ENCODE assay signal across 15 cellular contexts in genomic region chr9:121767176-121767769, GRCh38.
DNase-seq lines count a peak whose midpoint lies in the region; ATAC-seq and TF ChIP-seq lines count a peak whose summit lies in the region.
"Had no signal": no experiment of that assay in that cellular context is flagged by ENCODE, and none has a peak within 500 bp of the region (broad histone marks: within the 10 kb centered on the region; RNA-seq: fewer than 3 reads in every experiment).

No MANE protein-coding gene starts in this region.

- intact Hi-C loops in ascending aorta (cut with DNase I): no loop called here

- no peak for DNase-seq in stimulated activated naive CD8-positive, alpha-beta T cell treated with anti-CD3 and anti-CD28 coated beads, Interleukin-15, amount 100 ng/mL, for 72 hours
- no peak for DNase-seq in ascending aorta (ENCODE audit: low spot score in 2 of 2)
- DNase-seq in neural crest cell (ENCODE audit: low read depth, low spot score): no peak
- no peak for DNase-seq in activated CD4-positive, alpha-beta T cell treated with anti-CD3 and anti-CD28 coated beads for 48 hours
- DNase-seq in mucosa of gallbladder (ENCODE audit: low spot score): no peak
- DNase-seq: ACHN; CD4-positive, alpha-beta T cell; KBM-7; NCI-H1048; NCI-H510A treated with DMSO at 0.1 percent for 48 hours; NCI-H82; PC-9 had no signal

- H3K27me3 ChIP-seq in ascending aorta: no peaks in the 10 kb centered on the region

- TF ChIP-seq CTCF in ascending aorta (IDR thresholded peaks at IDR 0.05) (no peak), neural crest cell (conservative IDR thresholded peaks at IDR 0.05) (no peak)

- H3K36me3 Mint-ChIP-seq in stimulated activated naive CD8-positive, alpha-beta T cell treated with anti-CD3 and anti-CD28 coated beads, Interleukin-15, Interleukin-2, amounts not matched to agents 100 ng/mL and 50 ng/mL, for 24 hours (ENCODE audit: low read depth): no peaks in the 10 kb centered on the region
- peaks cover 9% of the 10 kb centered on the region for H3K36me3 Mint-ChIP-seq in neural crest cell (ENCODE audit: low read depth)

- peaks cover 60 to 71% of the 10 kb centered on the region in 2 donors for H3K36me3 ChIP-seq in ascending aorta

- H3K27ac ChIP-seq in ascending aorta: peak overlapping the region; percentile 68 to 83
- H3K27ac ChIP-seq: PC-9 had no signal

- no peak overlapping the region for H3K4me3 Mint-ChIP-seq in stimulated activated naive CD8-positive, alpha-beta T cell treated with anti-CD3 and anti-CD28 coated beads, Interleukin-15, Interleukin-2, amounts not matched to agents 100 ng/mL and 50 ng/mL, for 24 hours
- H3K4me3 Mint-ChIP-seq in stimulated activated naive CD8-positive, alpha-beta T cell treated with anti-CD3 and anti-CD28 coated beads, Interleukin-15, amount 100 ng/mL, for 72 hours: no peak overlapping the region
- peak overlapping the region; percentile 27 for H3K4me3 Mint-ChIP-seq in neural crest cell
- H3K4me3 Mint-ChIP-seq: CD4-positive, alpha-beta T cell had no signal

- no peak overlapping the region for H3K4me3 ChIP-seq in ascending aorta
- H3K4me3 ChIP-seq: HAP-1, PC-9 had no signal

- no peaks in the 10 kb centered on the region for H3K4me1 Mint-ChIP-seq in stimulated activated naive CD8-positive, alpha-beta T cell treated with anti-CD3 and anti-CD28 coated beads, Interleukin-15, Interleukin-2, amounts not matched to agents 100 ng/mL and 50 ng/mL, for 24 hours (ENCODE audit: low read depth)
- H3K4me1 Mint-ChIP-seq in stimulated activated naive CD8-positive, alpha-beta T cell treated with anti-CD3 and anti-CD28 coated beads, Interleukin-15, amount 100 ng/mL, for 72 hours: no peaks in the 10 kb centered on the region
- no peaks in the 10 kb centered on the region for H3K4me1 Mint-ChIP-seq in neural crest cell

- no peak for ATAC-seq in stimulated activated naive CD8-positive, alpha-beta T cell treated with anti-CD3 and anti-CD28 coated beads, Interleukin-15, amount 100 ng/mL, for 72 hours
- no peak for ATAC-seq in HG03159 (IDR thresholded peaks at IDR 0.05; ENCODE audit: unreplicated experiment)

- H3K9me3 Mint-ChIP-seq in stimulated activated naive CD8-positive, alpha-beta T cell treated with anti-CD3 and anti-CD28 coated beads, Interleukin-15, Interleukin-2, amounts not matched to agents 100 ng/mL and 50 ng/mL, for 24 hours: no peaks in the 10 kb centered on the region
- no peaks in the 10 kb centered on the region for H3K9me3 Mint-ChIP-seq in stimulated activated naive CD8-positive, alpha-beta T cell treated with anti-CD3 and anti-CD28 coated beads, Interleukin-15, amount 100 ng/mL, for 72 hours
- no peaks in the 10 kb centered on the region for H3K9me3 Mint-ChIP-seq in neural crest cell
- H3K9me3 Mint-ChIP-seq: CD4-positive, alpha-beta T cell had no signal

- H3K9me3 ChIP-seq in ascending aorta: no peaks in the 10 kb centered on the region
- H3K9me3 ChIP-seq: HAP-1 had no signal

- peaks cover 26 to 41% of the 10 kb centered on the region in 2 donors for H3K4me1 ChIP-seq in ascending aorta
- H3K4me1 ChIP-seq: HAP-1 had no signal

- H3K27me3 Mint-ChIP-seq in stimulated activated naive CD8-positive, alpha-beta T cell treated with anti-CD3 and anti-CD28 coated beads, Interleukin-15, Interleukin-2, amounts not matched to agents 100 ng/mL and 50 ng/mL, for 24 hours: no peaks in the 10 kb centered on the region
- H3K27me3 Mint-ChIP-seq in stimulated activated naive CD8-positive, alpha-beta T cell treated with anti-CD3 and anti-CD28 coated beads, Interleukin-15, amount 100 ng/mL, for 72 hours: no peaks in the 10 kb centered on the region
- no peaks in the 10 kb centered on the region for H3K27me3 Mint-ChIP-seq in neural crest cell (ENCODE audit: low read depth)
- H3K27me3 Mint-ChIP-seq: CD4-positive, alpha-beta T cell had no signal

- H3K27ac Mint-ChIP-seq in stimulated activated naive CD8-positive, alpha-beta T cell treated with anti-CD3 and anti-CD28 coated beads, Interleukin-15, Interleukin-2, amounts not matched to agents 100 ng/mL and 50 ng/mL, for 24 hours: peak overlapping the region; percentile 22
- H3K27ac Mint-ChIP-seq in stimulated activated naive CD8-positive, alpha-beta T cell treated with anti-CD3 and anti-CD28 coated beads, Interleukin-15, amount 100 ng/mL, for 72 hours: peak overlapping the region in 1 of 2 donors; percentile 38
- H3K27ac Mint-ChIP-seq in neural crest cell (ENCODE audit: unreplicated experiment): peak overlapping the region; percentile 87
- H3K27ac Mint-ChIP-seq: CD4-positive, alpha-beta T cell had no signal
